15 cellular contexts compared by ENCODE assay signal in the genomic region with DNA sequence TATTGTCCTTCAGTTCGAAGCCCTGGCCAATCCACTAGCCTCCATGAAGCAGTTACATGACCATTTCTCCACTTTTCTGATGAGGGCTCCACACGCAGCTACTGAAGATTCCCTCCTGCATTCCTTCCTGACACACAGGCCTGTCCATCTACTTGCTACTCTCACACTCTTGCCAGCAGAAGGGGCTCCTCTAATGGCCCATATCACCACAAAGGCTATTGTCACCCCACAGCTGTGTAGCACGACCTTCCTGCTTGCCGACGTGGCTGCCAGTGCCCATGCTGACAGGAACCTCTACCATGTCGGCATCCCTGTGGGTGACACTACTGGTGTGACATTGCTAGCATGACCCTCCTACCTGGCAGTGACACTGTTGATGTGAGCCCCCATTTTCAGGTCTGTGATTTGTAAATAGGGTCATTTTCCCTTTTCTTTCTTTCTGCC.
DNase-seq lines count a peak whose midpoint lies in the region; ATAC-seq and TF ChIP-seq lines count a peak whose summit lies in the region.
"Had no signal": no experiment of that assay in that cellular context is flagged by ENCODE, and none has a peak within 500 bp of the region (broad histone marks: within the 10 kb centered on the region; RNA-seq: fewer than 3 reads in every experiment).

No MANE protein-coding gene starts in this region.

- intact Hi-C loops in Right ventricle myocardium inferior (cut with DNase I), result no loop called here
- intact Hi-C loops in cardiac septum (cut with DNase I), result no loop called here
- intact Hi-C loops in left lung (cut with DNase I), result no loop called here
- intact Hi-C loops in CD4-positive, alpha-beta T cell (cut with DNase I, micrococcal nuclease), result no loop called here

- ATAC-seq in Right ventricle myocardium inferior (peak; percentile 42), left lung (peak; percentile 15), GM19035 (IDR thresholded peaks at IDR 0.05; ENCODE audit: unreplicated experiment) (no peak)
- ATAC-seq in CD4-positive, alpha-beta T cell (ENCODE audit: poor library complexity), result no peak

- H3K9me3 ChIP-seq in left lung, result peaks cover 0 to 63% of the 10 kb centered on the region in 2 donors
- peaks cover 6% of the 10 kb centered on the region for H3K9me3 ChIP-seq in CD4-positive, alpha-beta T cell (ENCODE audit: control insufficient read depth, low read length)

- H3K4me3 ChIP-seq in left lung, result no peak overlapping the region
- H3K4me3 ChIP-seq: tibial nerve had no signal

- H3K9me3 Mint-ChIP-seq in CD4-positive, alpha-beta T cell, result peaks cover 30% of the 10 kb centered on the region

- CTCF ChIA-PET in CD4-positive, alpha-beta T cell (lab: Charles Lee), result no interaction called here

- H3K36me3 Mint-ChIP-seq in CD4-positive, alpha-beta T cell (ENCODE audit: low read depth), result peaks cover 6% of the 10 kb centered on the region

- peaks cover 47% of the 10 kb centered on the region for H3K27me3 Mint-ChIP-seq in CD4-positive, alpha-beta T cell

- TF ChIP-seq CTCF in left lung (IDR thresholded peaks at IDR 0.05), result no peak
- no peak for TF ChIP-seq CTCF in CD4-positive, alpha-beta T cell (IDR thresholded peaks at IDR 0.05)

- H3K27ac ChIP-seq in left lung, result no peak overlapping the region
- no peak overlapping the region for H3K27ac ChIP-seq in CD4-positive, alpha-beta T cell (ENCODE audit: low read depth, low read length)
- H3K27ac ChIP-seq: epithelial cell of prostate, tibial nerve had no signal

- peaks cover 0 to 63% of the 10 kb centered on the region in 2 donors for H3K27me3 ChIP-seq in left lung
- H3K27me3 ChIP-seq in CD4-positive, alpha-beta T cell (ENCODE audit: control insufficient read depth, insufficient read depth, low read length), result peaks cover 31% of the 10 kb centered on the region
- H3K27me3 ChIP-seq: tibial nerve had no signal

- H3K4me3 Mint-ChIP-seq in CD4-positive, alpha-beta T cell, result no peak overlapping the region
- H3K4me3 Mint-ChIP-seq: activated T-cell treated with anti-CD3 and anti-CD28 coated beads, Interleukin-2, amount 50 U/mL, for 24 hours had no signal

- H3K27ac Mint-ChIP-seq in CD4-positive, alpha-beta T cell, result no peak overlapping the region
- H3K27ac Mint-ChIP-seq: activated T-cell treated with anti-CD3 and anti-CD28 coated beads, Interleukin-2, amount 50 U/mL, for 24 hours had no signal

- no peaks in the 10 kb centered on the region for H3K4me1 ChIP-seq in left lung
- H3K4me1 ChIP-seq: tibial nerve had no signal

- no peaks in the 10 kb centered on the region for H3K4me1 Mint-ChIP-seq in CD4-positive, alpha-beta T cell (ENCODE audit: low read depth)

- POLR2A ChIA-PET in CD4-positive, alpha-beta T cell (lab: Charles Lee), result no interaction called here

- DNase-seq in Right ventricle myocardium inferior (ENCODE audit: missing footprints) (peak; percentile 79), cardiac septum (ENCODE audit: low spot score) (no peak), cerebellar cortex (ENCODE audit: low spot score) (peak; percentile 64), left lung (peak in 1 of 2 donors; percentile 85), DMS79 treated with DMSO at 0.1 percent for 48 hours (lab: John Stamatoyannopoulos, UW) (no peak), OCI-M2 (lab: John Stamatoyannopoulos, UW; ENCODE audit: unreplicated experiment) (no peak)
- DNase-seq in CD4-positive, alpha-beta T cell, result no peak
- DNase-seq: activated T-cell treated with anti-CD3 and anti-CD28 coated beads, Interleukin-2, amount 50 U/mL, for 24 hours; EL; MM.1S; NCI-H446 treated with DMSO at 0.1 percent for 48 hours; SIG-M5 had no signal

- no peaks in the 10 kb centered on the region for H3K36me3 ChIP-seq in left lung
- H3K36me3 ChIP-seq: tibial nerve had no signal

Comparison
In these comparisons a context has a peak if more than half of its experiments do, and no peak if none do; other contexts are left out.
1. DNase-seq: peak in Right ventricle myocardium inferior (single experiment) and cerebellar cortex (single experiment); none in cardiac septum (single experiment), DMS79 treated with DMSO at 0.1 percent for 48 hours (single experiment), CD4-positive, alpha-beta T cell (0 of 10) and OCI-M2 (single experiment).
2. ATAC-seq: peak in Right ventricle myocardium inferior (single experiment) and left lung (single experiment); none in CD4-positive, alpha-beta T cell (single experiment) and GM19035 (single experiment).